In the genomic region with DNA sequence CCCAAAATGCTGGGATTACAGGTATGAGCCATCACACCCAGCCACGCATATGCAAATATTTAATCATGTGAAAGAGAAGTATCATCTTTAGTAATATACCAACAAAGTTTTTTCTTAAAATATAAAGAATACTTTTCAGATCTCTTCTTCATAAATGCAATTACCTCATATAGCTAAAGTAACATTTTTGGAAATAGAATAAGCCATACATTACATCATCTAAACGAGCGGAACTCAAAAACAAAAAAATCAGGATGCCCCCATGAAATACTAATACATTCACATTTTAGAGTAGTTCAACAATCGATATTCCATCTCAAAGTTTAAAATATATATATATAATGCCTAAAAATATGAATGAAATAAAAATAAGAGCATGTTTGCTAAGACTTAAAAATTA, we compare ENCODE assay signal across 20 cellular contexts.
"Had no signal": no experiment of that assay in that cellular context is flagged by ENCODE, and none has a peak within 500 bp of the region (broad histone marks: within the 10 kb centered on the region; RNA-seq: fewer than 3 reads in every experiment).

No MANE protein-coding gene starts in this region.

- H3K4me3 Mint-ChIP-seq: IgD-negative memory B cell had no signal

- H3K4me3 ChIP-seq: SJSA1, SK-N-MC had no signal

- H3K27ac ChIP-seq: SJSA1, SK-N-MC had no signal

- H3K9me3 ChIP-seq: SJSA1 had no signal

- H3K9me3 Mint-ChIP-seq: IgD-negative memory B cell had no signal

- H3K27me3 ChIP-seq: SJSA1 had no signal

- H3K27ac Mint-ChIP-seq: IgD-negative memory B cell had no signal

- DNase-seq: KBM-7, MM.1S, NCI-H1092 treated with DMSO at 0.1 percent for 48 hours, NCI-H1436, NCI-H187, NCI-H2029, NCI-H2081 treated with DMSO at 0.1 percent for 48 hours, NCI-H2171, NCI-H226, NCI-H446, NCI-H510A, NCI-H524 treated with DMSO at 0.1 percent for 48 hours, NCI-H69, NCI-H774, Right ventricle myocardium superior, RPMI8226, SIG-M5 had no signal
